Comparison of ENCODE assay signal across 1 cellular context in the genomic region with DNA sequence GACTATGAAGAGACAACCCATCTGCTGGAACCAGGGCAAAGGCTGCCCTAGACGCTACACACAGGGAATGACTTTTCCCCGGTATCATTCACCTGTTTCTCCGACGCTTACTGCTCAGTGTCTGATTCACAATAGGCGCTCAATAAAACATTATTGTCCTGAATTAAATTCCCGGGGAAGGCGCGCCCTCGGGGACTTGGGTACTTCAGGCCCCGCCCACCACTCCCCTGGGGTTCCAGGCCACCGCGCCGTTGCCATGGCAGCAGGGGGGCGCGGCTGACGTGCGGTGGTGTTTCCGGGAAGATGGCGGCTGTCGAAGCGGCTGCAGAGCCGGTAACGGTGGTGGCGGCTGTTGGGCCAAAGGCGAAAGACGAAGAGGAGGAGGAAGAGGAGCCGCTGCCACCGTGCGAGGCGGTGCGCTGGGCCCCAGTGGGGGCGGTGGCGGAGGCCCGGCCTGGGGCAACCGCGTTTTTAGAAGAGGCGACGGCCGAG.
A peak's percentile ranks its signal among the peaks of the same experiment; 100 is the strongest.
TF ChIP-seq lines count a peak whose summit lies in the region.

Gene RUNDC1 (plus strand): TSS at position 292 of the 492 bp plus-strand sequence. CDS start 12 bp downstream, at position 304.

TF ChIP-seq in HCT116, 20 proteins besides CTCF, POLR2A, EP300 and RAD21 (continued from another document):
- TF ChIP-seq, protein P1, sequence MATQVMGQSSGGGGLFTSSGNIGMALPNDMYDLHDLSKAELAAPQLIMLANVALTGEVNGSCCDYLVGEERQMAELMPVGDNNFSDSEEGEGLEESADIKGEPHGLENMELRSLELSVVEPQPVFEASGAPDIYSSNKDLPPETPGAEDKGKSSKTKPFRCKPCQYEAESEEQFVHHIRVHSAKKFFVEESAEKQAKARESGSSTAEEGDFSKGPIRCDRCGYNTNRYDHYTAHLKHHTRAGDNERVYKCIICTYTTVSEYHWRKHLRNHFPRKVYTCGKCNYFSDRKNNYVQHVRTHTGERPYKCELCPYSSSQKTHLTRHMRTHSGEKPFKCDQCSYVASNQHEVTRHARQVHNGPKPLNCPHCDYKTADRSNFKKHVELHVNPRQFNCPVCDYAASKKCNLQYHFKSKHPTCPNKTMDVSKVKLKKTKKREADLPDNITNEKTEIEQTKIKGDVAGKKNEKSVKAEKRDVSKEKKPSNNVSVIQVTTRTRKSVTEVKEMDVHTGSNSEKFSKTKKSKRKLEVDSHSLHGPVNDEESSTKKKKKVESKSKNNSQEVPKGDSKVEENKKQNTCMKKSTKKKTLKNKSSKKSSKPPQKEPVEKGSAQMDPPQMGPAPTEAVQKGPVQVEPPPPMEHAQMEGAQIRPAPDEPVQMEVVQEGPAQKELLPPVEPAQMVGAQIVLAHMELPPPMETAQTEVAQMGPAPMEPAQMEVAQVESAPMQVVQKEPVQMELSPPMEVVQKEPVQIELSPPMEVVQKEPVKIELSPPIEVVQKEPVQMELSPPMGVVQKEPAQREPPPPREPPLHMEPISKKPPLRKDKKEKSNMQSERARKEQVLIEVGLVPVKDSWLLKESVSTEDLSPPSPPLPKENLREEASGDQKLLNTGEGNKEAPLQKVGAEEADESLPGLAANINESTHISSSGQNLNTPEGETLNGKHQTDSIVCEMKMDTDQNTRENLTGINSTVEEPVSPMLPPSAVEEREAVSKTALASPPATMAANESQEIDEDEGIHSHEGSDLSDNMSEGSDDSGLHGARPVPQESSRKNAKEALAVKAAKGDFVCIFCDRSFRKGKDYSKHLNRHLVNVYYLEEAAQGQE (IDR thresholded peaks at IDR 0.05; ENCODE audit: low read depth) = no peak
- TF ChIP-seq FOSL1 (IDR thresholded peaks at IDR 0.05; ENCODE audit: low read depth) (no peak), EZH2phosphoT487 (IDR thresholded peaks at IDR 0.05; ENCODE audit: borderline replicate concordance) (no peak), SRF (IDR thresholded peaks at IDR 0.05; ENCODE audit: low read depth) (0 out of 2 replicates have a peak, but pooled peaks have one; percentile 3), ZFX (IDR thresholded peaks at IDR 0.05) (no peak), SP1 (IDR thresholded peaks at IDR 0.05; ENCODE audit: low read depth) (no peak), EGR1 (IDR thresholded peaks at IDR 0.05; ENCODE audit: low read depth) (peak; percentile 49; the same call in 1 of the 2 replicates), CBX3 (IDR thresholded peaks at IDR 0.05; ENCODE audit: low read depth) (no peak), TCF7L2 (IDR thresholded peaks at IDR 0.05; ENCODE audit: borderline replicate concordance, extremely low read depth, insufficient read depth, insufficient read length) (no peak), YY1 (IDR thresholded peaks at IDR 0.05; ENCODE audit: extremely low read depth, insufficient replicate concordance, low read depth, low read length) (peak; percentile 97), ATF3 (IDR thresholded peaks at IDR 0.05) (no peak)
